Comparison of ENCODE assay signal across 1 cellular context in genomic region chr12:3797649-3798048, GRCh38.
TF ChIP-seq lines count a peak whose summit lies in the region.

No MANE protein-coding gene starts in this region.

TF ChIP-seq in K562, 482 proteins besides CTCF, POLR2A, EP300 and RAD21 (continued from another document):
- TF ChIP-seq ZNF518B (CRISPR knock-in tag; IDR thresholded peaks at IDR 0.05) (no peak), ATF4 (CRISPR knock-in tag; IDR thresholded peaks at IDR 0.05) (no peak), BRD9 (IDR thresholded peaks at IDR 0.05; ENCODE audit: low read depth, partially characterized antibody) (no peak), ATF2 (CRISPR knock-in tag; IDR thresholded peaks at IDR 0.05) (no peak), XRCC4 (IDR thresholded peaks at IDR 0.05; ENCODE audit: extremely low read depth, insufficient read depth, insufficient read length) (no peak), THAP7 (CRISPR knock-in tag; IDR thresholded peaks at IDR 0.05) (no peak), TAF7 (tag; IDR thresholded peaks at IDR 0.05) (no peak), KLF13 (tag; IDR thresholded peaks at IDR 0.05; ENCODE audit: borderline replicate concordance, low read depth) (no peak), ERF (CRISPR knock-in tag; IDR thresholded peaks at IDR 0.05) (no peak), MEF2A (IDR thresholded peaks at IDR 0.05; ENCODE audit: control insufficient read depth, low read depth, low read length) (no peak), NCOA1 (IDR thresholded peaks at IDR 0.05; ENCODE audit: low read depth) (no peak)
